ENCODE assay signal across 15 cellular contexts in genomic region chr7:138188290-138188858, GRCh38.
"Had no signal": no experiment of that assay in that cellular context is flagged by ENCODE, and none has a peak within 500 bp of the region (broad histone marks: within the 10 kb centered on the region; RNA-seq: fewer than 3 reads in every experiment).

No MANE protein-coding gene starts in this region.

- H3K27ac ChIP-seq: gastroesophageal sphincter, heart right ventricle, skin epidermis had no signal

- ATAC-seq: gastroesophageal sphincter, heart right ventricle had no signal

- FAIRE-seq: bronchial epithelial cell, islet of Langerhans, TTC549 had no signal

- DNase-seq: activated CD4-positive, alpha-beta T cell treated with anti-CD3 and anti-CD28 coated beads, Interleukin-2, amount 10 ng/mL, durations not matched to agents 7 days and 5 days; activated naive CD4-positive, alpha-beta T cell treated with Interleukin-2 at 50 U/mL for 16 hours; aorta; heart right ventricle; mammary epithelial cell; naive B cell; posterior cingulate gyrus; retina; T-helper 2 cell had no signal

- H3K27me3 ChIP-seq: gastroesophageal sphincter, heart right ventricle had no signal

- H3K27ac Mint-ChIP-seq: activated CD4-positive, alpha-beta T cell treated with anti-CD3 and anti-CD28 coated beads, Interleukin-2, amount 10 ng/mL, durations not matched to agents 7 days and 5 days; stimulated activated naive CD8-positive, alpha-beta T cell treated with anti-CD3 and anti-CD28 coated beads, Interleukin-15, Interleukin-2, amounts not matched to agents 100 ng/mL and 50 ng/mL, for 24 hours had no signal

- H3K4me3 Mint-ChIP-seq: activated CD4-positive, alpha-beta T cell treated with anti-CD3 and anti-CD28 coated beads, Interleukin-2, amount 10 ng/mL, durations not matched to agents 7 days and 5 days; naive B cell; stimulated activated naive CD8-positive, alpha-beta T cell treated with anti-CD3 and anti-CD28 coated beads, Interleukin-15, Interleukin-2, amounts not matched to agents 100 ng/mL and 50 ng/mL, for 24 hours had no signal

- H3K4me3 ChIP-seq: gastroesophageal sphincter, heart right ventricle, skin epidermis had no signal

- H3K27me3 Mint-ChIP-seq: activated CD4-positive, alpha-beta T cell treated with anti-CD3 and anti-CD28 coated beads, Interleukin-2, amount 10 ng/mL, durations not matched to agents 7 days and 5 days; stimulated activated naive CD8-positive, alpha-beta T cell treated with anti-CD3 and anti-CD28 coated beads, Interleukin-15, Interleukin-2, amounts not matched to agents 100 ng/mL and 50 ng/mL, for 24 hours had no signal

- H3K4me1 ChIP-seq: gastroesophageal sphincter had no signal

- H3K4me1 Mint-ChIP-seq: activated CD4-positive, alpha-beta T cell treated with anti-CD3 and anti-CD28 coated beads, Interleukin-2, amount 10 ng/mL, durations not matched to agents 7 days and 5 days; naive B cell had no signal

- H3K36me3 ChIP-seq: gastroesophageal sphincter, heart right ventricle had no signal
